In the genomic region with DNA sequence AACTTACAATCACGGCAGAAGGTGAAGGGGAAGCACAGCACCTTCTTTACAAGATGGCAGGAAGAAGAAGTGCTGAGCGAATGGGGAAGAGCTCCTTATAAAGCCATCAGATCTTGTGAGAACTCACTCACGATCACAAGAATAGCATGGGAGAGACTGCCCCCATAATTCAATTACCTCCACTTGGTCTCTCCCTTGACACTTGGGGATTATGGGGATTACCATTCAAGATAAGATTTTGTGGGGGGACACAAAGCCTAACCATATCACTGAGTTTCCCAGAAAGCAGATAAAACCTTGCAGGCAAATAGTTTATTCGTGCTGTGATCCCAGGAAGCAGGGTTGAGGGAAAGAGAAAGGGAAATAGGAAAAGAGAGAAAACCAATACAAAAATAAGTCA, we compare ENCODE assay signal across 7 cellular contexts.
"Had no signal": no experiment of that assay in that cellular context is flagged by ENCODE, and none has a peak within 500 bp of the region (broad histone marks: within the 10 kb centered on the region; RNA-seq: fewer than 3 reads in every experiment).

No MANE protein-coding gene starts in this region.

- H3K4me3 ChIP-seq: GM23248, HAP-1 had no signal

- H3K36me3 ChIP-seq: HAP-1 had no signal

- H3K9ac ChIP-seq: GM23248 had no signal

- H3K27ac ChIP-seq: GM23248, HL-60 had no signal

- DNase-seq: GM23248, GOT3, H7, HFFc6, KBM-7 had no signal

- H3K4me1 ChIP-seq: HAP-1 had no signal
